In genomic region chr17:57993471-57994365, GRCh38 we compare ENCODE assay signal across 9 cellular contexts. TPM values are rescaled to one million over a fixed set of nuclear protein-coding genes. Genes with fewer than 3 reads are reported as not detected.
DNase-seq lines count a peak whose midpoint lies in the region; ATAC-seq, FAIRE-seq and TF ChIP-seq lines count a peak whose summit lies in the region.
"Had no signal": no experiment of that assay in that cellular context is flagged by ENCODE, and none has a peak within 500 bp of the region (broad histone marks: within the 10 kb centered on the region; RNA-seq: fewer than 3 reads in every experiment).

No MANE protein-coding gene starts in this region.

- no peaks in the 10 kb centered on the region for H3K36me3 ChIP-seq in small intestine (ENCODE audit: control insufficient read depth in 2 of 2, insufficient read depth in 2 of 2, low read length in 2 of 2)
- H3K36me3 ChIP-seq in PC-9 (ENCODE audit: low read depth), result peaks cover 3% of the 10 kb centered on the region; the same call in 1 of the 2 replicates

- TF ChIP-seq CTCF in brain (conservative IDR thresholded peaks at IDR 0.05) (no peak), PC-9 (conservative IDR thresholded peaks at IDR 0.05) (no peak)

- H3K79me2 ChIP-seq in PC-9 (ENCODE audit: low read depth), result no peaks in the 10 kb centered on the region

- DNase-seq in activated CD8-positive, alpha-beta memory T cell treated with anti-CD3 and anti-CD28 coated beads, Interleukin-2, amount 10 ng/mL, durations not matched to agents 7 days and 5 days, result no peak
- no peak for DNase-seq in activated CD8-positive, alpha-beta memory T cell treated with anti-CD3 and anti-CD28 coated beads, Interleukin-2, amount 50 U/mL, for 48 hours
- DNase-seq in NCI-H345 (lab: John Stamatoyannopoulos, UW) (peak; percentile 62), small intestine (peak; percentile 41), PC-9 (no peak), urothelium cell line (ENCODE audit: low spot score) (no peak)
- no peak for DNase-seq in central memory CD4-positive, alpha-beta T cell
- DNase-seq: nucleus accumbens had no signal

- POLR2A ChIA-PET in PC-9 (lab: Charles Lee; ENCODE audit: unreplicated experiment), result interaction anchor here (0.6 to 0.7 kb wide), 4 partner anchors 52 to 868 kb away, joined by 3 to 7 read pairs (median 6); no protein-coding TSS in a partner anchor

- peaks cover 19% of the 10 kb centered on the region for H3K36me3 Mint-ChIP-seq in activated CD8-positive, alpha-beta memory T cell treated with anti-CD3 and anti-CD28 coated beads, Interleukin-2, amount 10 ng/mL, durations not matched to agents 7 days and 5 days
- H3K36me3 Mint-ChIP-seq in brain, result peaks cover 6% of the 10 kb centered on the region

- H3K27ac ChIP-seq in small intestine (ENCODE audit: low read depth in 1 of 2, low read length in 1 of 2) (peak overlapping the region; percentile 26 to 73), PC-9 (no peak overlapping the region)

- FAIRE-seq in small intestine (lab: Jason Lieb, UNC) (no peak), urothelium cell line (lab: Jason Lieb, UNC) (no peak)

- no peaks in the 10 kb centered on the region for H3K27me3 Mint-ChIP-seq in activated CD8-positive, alpha-beta memory T cell treated with anti-CD3 and anti-CD28 coated beads, Interleukin-2, amount 10 ng/mL, durations not matched to agents 7 days and 5 days
- peaks cover 9% of the 10 kb centered on the region for H3K27me3 Mint-ChIP-seq in brain

- H3K4me3 ChIP-seq in small intestine (ENCODE audit: low read depth in 1 of 2, low read length in 2 of 2), result no peak overlapping the region
- no peak overlapping the region for H3K4me3 ChIP-seq in PC-9

- H3F3A ChIP-seq in PC-9 (ENCODE audit: insufficient read depth, low read depth), result peaks cover 80% of the 10 kb centered on the region

- intact Hi-C loops in PC-9 (cut with micrococcal nuclease; ENCODE audit: unreplicated experiment), result loop anchor here (2.0 kb wide), 2 partner anchors 143 to 863 kb away; partner anchors contain the start of gene MRPS23

- H3K9me2 ChIP-seq in PC-9 (ENCODE audit: insufficient read depth), result no peaks in the 10 kb centered on the region

- BruUV-seq in PC-9 (replicated peaks; lab: Mats Ljungman, UMichigan), result no TSS peak

- CTCF ChIA-PET in activated CD8-positive, alpha-beta memory T cell treated with anti-CD3 and anti-CD28 coated beads, Interleukin-2, amount 10 ng/mL, durations not matched to agents 7 days and 5 days (lab: Charles Lee), result interaction anchor here (0.6 to 11.7 kb wide), 8 partner anchors 8 to 491 kb away, joined by 3 to 121 read pairs (median 4); no protein-coding TSS in a partner anchor
- CTCF ChIA-PET in PC-9 (lab: Charles Lee), result interaction anchor here (0.5 to 0.8 kb wide), 4 partner anchors 66 to 143 kb away, joined by 3 to 7 read pairs (median 3); no protein-coding TSS in a partner anchor

- no peaks in the 10 kb centered on the region for H3K9me3 Mint-ChIP-seq in activated CD8-positive, alpha-beta memory T cell treated with anti-CD3 and anti-CD28 coated beads, Interleukin-2, amount 10 ng/mL, durations not matched to agents 7 days and 5 days (ENCODE audit: low read depth)
- H3K9me3 Mint-ChIP-seq in brain, result peaks cover 0 to 3% (median 0%) of the 10 kb centered on the region in 5 experiments

- peak overlapping the region; percentile 61 for H3K27ac Mint-ChIP-seq in activated CD8-positive, alpha-beta memory T cell treated with anti-CD3 and anti-CD28 coated beads, Interleukin-2, amount 10 ng/mL, durations not matched to agents 7 days and 5 days
- peak overlapping the region in 3 of 5 experiments; percentile 83 to 92 (median 90) for H3K27ac Mint-ChIP-seq in brain

- H3K4me1 ChIP-seq in small intestine (ENCODE audit: control insufficient read depth in 2 of 2, insufficient read depth in 1 of 2, low read depth in 1 of 2, low read length in 1 of 2), result peaks cover 0 to 3% of the 10 kb centered on the region in 2 donors
- no peaks in the 10 kb centered on the region for H3K4me1 ChIP-seq in PC-9 (replicated peaks; ENCODE audit: insufficient read depth)

- H3K4me3 Mint-ChIP-seq in activated CD8-positive, alpha-beta memory T cell treated with anti-CD3 and anti-CD28 coated beads, Interleukin-2, amount 10 ng/mL, durations not matched to agents 7 days and 5 days, result no peak overlapping the region
- H3K4me3 Mint-ChIP-seq in brain, result peak overlapping the region in 2 of 5 experiments; percentile 41 to 62

- H3K4me2 ChIP-seq in PC-9, result no peak overlapping the region

- H3K9me3 ChIP-seq in small intestine (ENCODE audit: control insufficient read depth, low read depth) (no peaks in the 10 kb centered on the region), PC-9 (ENCODE audit: insufficient read depth, low read depth) (no peaks in the 10 kb centered on the region)

- no peak overlapping the region for H2AFZ ChIP-seq in PC-9

- 20 to 25% (median 23%) methylated on average over 3 of the region's 3 CpGs for WGBS in small intestine, 3 donors

- ATAC-seq in activated CD8-positive, alpha-beta memory T cell treated with anti-CD3 and anti-CD28 coated beads, Interleukin-2, amount 10 ng/mL, durations not matched to agents 7 days and 5 days, result no peak

- H3K4me1 Mint-ChIP-seq in activated CD8-positive, alpha-beta memory T cell treated with anti-CD3 and anti-CD28 coated beads, Interleukin-2, amount 10 ng/mL, durations not matched to agents 7 days and 5 days, result peaks cover 64% of the 10 kb centered on the region
- peaks cover 58% of the 10 kb centered on the region for H3K4me1 Mint-ChIP-seq in brain

- H3K27me3 ChIP-seq in small intestine (ENCODE audit: control insufficient read depth in 2 of 2, insufficient read depth in 2 of 2, low read length in 2 of 2), result no peaks in the 10 kb centered on the region
- no peaks in the 10 kb centered on the region for H3K27me3 ChIP-seq in PC-9 (ENCODE audit: insufficient read depth, low read depth)

- peaks cover 8% of the 10 kb centered on the region; the same call in 1 of the 2 replicates for H4K20me1 ChIP-seq in PC-9 (ENCODE audit: insufficient read depth)

RNA-seq across cellular contexts. Expression of gene VEZF1, which starts 5.7 kb away (rescaled TPM):
- total RNA-seq in activated CD8-positive, alpha-beta memory T cell treated with anti-CD3 and anti-CD28 coated beads, Interleukin-2, amount 10 ng/mL, durations not matched to agents 7 days and 5 days, result 10 to 100 TPM; 33.2 to 37.6 TPM
- polyA plus RNA-seq in brain (ENCODE audit: insufficient read depth, low read depth, low replicate concordance), result 72.5 TPM
- polyA plus RNA-seq in small intestine, result 10 to 100 TPM; 11.4 to 25.6 (median 11.9) TPM
- total RNA-seq in PC-9 (2021), result 29.9 and 50.9 TPM in 2 replicates

RNA-seq across cellular contexts. Expression of gene SRSF1, which starts 13.3 kb away (rescaled TPM):
- total RNA-seq in activated CD8-positive, alpha-beta memory T cell treated with anti-CD3 and anti-CD28 coated beads, Interleukin-2, amount 10 ng/mL, durations not matched to agents 7 days and 5 days, result 100 to 1,000 TPM; 365 to 418 TPM
- polyA plus RNA-seq in brain (ENCODE audit: insufficient read depth, low read depth, low replicate concordance), result 124 TPM
- polyA plus RNA-seq in small intestine, result 100 to 1,000 TPM in 1 of 3 donors, 10 to 100 TPM in 2; 62.7 to 141 (median 71.8) TPM
- 210 and 278 TPM in 2 replicates for total RNA-seq in PC-9 (2021)

RNA-seq across cellular contexts. Expression of gene CUEDC1, which starts 38.5 kb away (rescaled TPM):
- total RNA-seq in activated CD8-positive, alpha-beta memory T cell treated with anti-CD3 and anti-CD28 coated beads, Interleukin-2, amount 10 ng/mL, durations not matched to agents 7 days and 5 days, result not detected
- polyA plus RNA-seq in brain (ENCODE audit: insufficient read depth, low read depth, low replicate concordance) (97.8 TPM), small intestine (10 to 100 TPM in 1 of 3 donors, 1 to 10 TPM in 2; 1.6 to 14.9 (median 6.8) TPM)
- 60.7 and 61.4 TPM in 2 replicates for total RNA-seq in PC-9 (2021)

Comparison
In these comparisons a context has a peak if more than half of its experiments do, and no peak if none do; other contexts are left out.
1. DNase-seq: peak in NCI-H345 (single experiment) and small intestine (single experiment); none in activated CD8-positive, alpha-beta memory T cell treated with anti-CD3 and anti-CD28 coated beads, Interleukin-2, amount 10 ng/mL, durations not matched to agents 7 days and 5 days (single experiment), activated CD8-positive, alpha-beta memory T cell treated with anti-CD3 and anti-CD28 coated beads, Interleukin-2, amount 50 U/mL, for 48 hours (single experiment), central memory CD4-positive, alpha-beta T cell (single experiment), PC-9 (0 of 2) and urothelium cell line (single experiment).
2. RNA of gene CUEDC1, which starts 38.5 kb away (total RNA-seq): 60.7 to 61.4 TPM in PC-9; not detected in activated CD8-positive, alpha-beta memory T cell treated with anti-CD3 and anti-CD28 coated beads, Interleukin-2, amount 10 ng/mL, durations not matched to agents 7 days and 5 days; every median in the first group is over 10 times any median in the second.